ENCODE assay signal across 17 cellular contexts in the genomic region with DNA sequence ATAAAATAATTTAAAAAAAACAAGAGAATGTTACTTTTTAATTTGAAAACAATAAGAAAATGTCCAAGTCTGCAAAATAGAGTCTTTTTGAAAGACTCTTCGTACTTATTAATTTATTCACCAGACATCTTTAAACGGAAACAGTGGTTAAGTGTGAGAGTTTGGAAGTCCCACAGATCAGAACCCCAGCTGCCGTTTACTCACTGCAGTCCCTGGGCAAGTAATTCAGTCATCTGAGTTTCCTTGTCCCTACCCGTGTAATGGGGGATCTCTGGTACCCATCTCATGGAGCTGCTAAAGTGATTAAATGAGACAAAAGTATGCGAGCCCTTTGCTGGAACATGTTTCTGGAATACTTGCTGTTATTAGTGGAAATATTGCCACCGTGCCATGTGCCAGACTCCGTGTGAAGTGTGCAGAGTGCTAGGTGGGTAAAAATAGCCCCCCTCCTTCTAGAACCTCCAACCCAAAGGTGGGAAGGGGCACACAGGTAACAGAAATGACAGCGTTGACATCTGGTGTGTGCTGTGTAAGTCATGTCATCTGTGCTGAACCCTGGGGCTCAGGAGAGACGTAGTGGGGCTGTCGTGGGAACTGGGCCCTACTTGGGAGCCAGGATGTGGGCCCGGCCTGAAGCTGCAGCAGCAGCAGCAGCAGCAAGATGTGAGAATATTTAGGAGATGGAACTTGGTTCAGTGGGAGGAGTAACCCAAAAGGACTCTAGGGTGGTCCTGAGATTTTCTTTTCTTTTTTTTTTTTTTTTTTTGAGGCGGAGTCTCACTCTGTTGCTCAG.
DNase-seq lines count a peak whose midpoint lies in the region; ATAC-seq and TF ChIP-seq lines count a peak whose summit lies in the region.
"Had no signal": no experiment of that assay in that cellular context is flagged by ENCODE, and none has a peak within 500 bp of the region (broad histone marks: within the 10 kb centered on the region; RNA-seq: fewer than 3 reads in every experiment).

No MANE protein-coding gene starts in this region.

- peak overlapping the region; percentile 25 for H3K27ac Mint-ChIP-seq in mesothelial cell of epicardium
- H3K27ac Mint-ChIP-seq: activated CD4-positive, alpha-beta T cell treated with anti-CD3 and anti-CD28 coated beads, Interleukin-2, amount 10 ng/mL, durations not matched to agents 24 days and 14 days; activated naive CD8-positive, alpha-beta T cell treated with anti-CD3 and anti-CD28 coated beads, Interleukin-2, amount 10 ng/mL, durations not matched to agents 7 days and 5 days; T-helper 2 cell treated with Interferon-gamma antibody and Interleukin-4, amounts not matched to agents 5 μg/mL and 100 μg/mL, for 36 hours had no signal

- ATAC-seq in GM18868 (IDR thresholded peaks at IDR 0.05; ENCODE audit: unreplicated experiment) (peak; percentile 52), SK-N-SH treated with all-trans-retinoic acid at 6 μM for 48 hours (no peak)

- no peak for TF ChIP-seq CTCF in mesothelial cell of epicardium (IDR thresholded peaks at IDR 0.05; ENCODE audit: unreplicated experiment)

- H3K4me1 ChIP-seq in BLaER1 treated with 17β-estradiol and CSF1 and Interleukin-3, amounts not matched to agents 10 nM and 100 nM: peaks cover 66 to 97% (median 84%) of the 10 kb centered on the region in 10 experiments

- H3K4me3 Mint-ChIP-seq in mesothelial cell of epicardium: no peak overlapping the region
- H3K4me3 Mint-ChIP-seq: activated CD4-positive, alpha-beta T cell treated with anti-CD3 and anti-CD28 coated beads, Interleukin-2, amount 10 ng/mL, durations not matched to agents 24 days and 14 days; activated naive CD8-positive, alpha-beta T cell treated with anti-CD3 and anti-CD28 coated beads, Interleukin-2, amount 10 ng/mL, durations not matched to agents 7 days and 5 days; T-helper 2 cell treated with Interferon-gamma antibody and Interleukin-4, amounts not matched to agents 5 μg/mL and 100 μg/mL, for 36 hours had no signal

- H3K4me1 Mint-ChIP-seq in mesothelial cell of epicardium: peaks cover 18% of the 10 kb centered on the region

- no peaks in the 10 kb centered on the region for H3K27me3 ChIP-seq in BLaER1 treated with 17β-estradiol and CSF1 and Interleukin-3, amounts not matched to agents 10 nM and 100 nM

- peaks cover 7 to 36% (median 22%) of the 10 kb centered on the region in 11 experiments; a peak in 20 of 22 replicates for H3K36me3 ChIP-seq in BLaER1 treated with 17β-estradiol and CSF1 and Interleukin-3, amounts not matched to agents 10 nM and 100 nM

- H3K9me3 Mint-ChIP-seq in mesothelial cell of epicardium: no peaks in the 10 kb centered on the region
- H3K9me3 Mint-ChIP-seq: activated CD4-positive, alpha-beta T cell treated with anti-CD3 and anti-CD28 coated beads, Interleukin-2, amount 10 ng/mL, durations not matched to agents 24 days and 14 days; activated naive CD8-positive, alpha-beta T cell treated with anti-CD3 and anti-CD28 coated beads, Interleukin-2, amount 10 ng/mL, durations not matched to agents 7 days and 5 days; T-helper 2 cell treated with Interferon-gamma antibody and Interleukin-4, amounts not matched to agents 5 μg/mL and 100 μg/mL, for 36 hours had no signal

- H3K9ac ChIP-seq in BLaER1 treated with 17β-estradiol and CSF1 and Interleukin-3, amounts not matched to agents 10 nM and 100 nM: peak overlapping the region in 4 of 11 experiments; percentile 26 to 52 (median 40); a peak in 4 of 22 replicates

- peak overlapping the region; percentile 15 to 85 (median 60) for H3K4me2 ChIP-seq in BLaER1 treated with 17β-estradiol and CSF1 and Interleukin-3, amounts not matched to agents 10 nM and 100 nM

- peak overlapping the region in 8 of 11 experiments; percentile 3 to 58 (median 36); a peak in 10 of 22 replicates for H3K27ac ChIP-seq in BLaER1 treated with 17β-estradiol and CSF1 and Interleukin-3, amounts not matched to agents 10 nM and 100 nM

- H4K20me1 ChIP-seq in BLaER1 treated with 17β-estradiol and CSF1 and Interleukin-3, amounts not matched to agents 10 nM and 100 nM: peaks cover 23 to 100% (median 92%) of the 10 kb centered on the region in 11 experiments; a peak in 20 of 22 replicates

- H3K36me3 Mint-ChIP-seq in mesothelial cell of epicardium: peaks cover 2% of the 10 kb centered on the region
- H3K36me3 Mint-ChIP-seq: activated naive CD8-positive, alpha-beta T cell treated with anti-CD3 and anti-CD28 coated beads, Interleukin-2, amount 10 ng/mL, durations not matched to agents 7 days and 5 days had no signal

- no peaks in the 10 kb centered on the region for H3K9me3 ChIP-seq in BLaER1 treated with 17β-estradiol and CSF1 and Interleukin-3, amounts not matched to agents 10 nM and 100 nM (replicated peaks in 1 of 11)

- H3K27me3 Mint-ChIP-seq in mesothelial cell of epicardium (ENCODE audit: low read depth): no peaks in the 10 kb centered on the region
- H3K27me3 Mint-ChIP-seq: activated CD4-positive, alpha-beta T cell treated with anti-CD3 and anti-CD28 coated beads, Interleukin-2, amount 10 ng/mL, durations not matched to agents 24 days and 14 days; activated naive CD8-positive, alpha-beta T cell treated with anti-CD3 and anti-CD28 coated beads, Interleukin-2, amount 10 ng/mL, durations not matched to agents 7 days and 5 days had no signal

- DNase-seq in mesothelial cell of epicardium (ENCODE audit: low spot score in 2 of 2, unreplicated experiment in 2 of 2): no peak
- no peak for DNase-seq in NCI-H2029 treated with DMSO at 0.1 percent for 48 hours (lab: John Stamatoyannopoulos, UW)
- no peak for DNase-seq in NCI-H2107 treated with DMSO at 0.1 percent for 48 hours (lab: John Stamatoyannopoulos, UW; ENCODE audit: unreplicated experiment)
- DNase-seq in T-helper 9 cell: no peak
- no peak for DNase-seq in activated CD8-positive, alpha-beta memory T cell treated with anti-CD3 and anti-CD28 coated beads for 24 hours
- DNase-seq: activated CD4-positive, alpha-beta T cell treated with anti-CD3 and anti-CD28 coated beads, Interleukin-2, amount 10 ng/mL, durations not matched to agents 24 days and 14 days; activated naive CD8-positive, alpha-beta T cell treated with anti-CD3 and anti-CD28 coated beads, Interleukin-2, amount 10 ng/mL, durations not matched to agents 7 days and 5 days; GF-D8; HCEC 1CT; mesenchymal stem cell; NCI-H226; SHP77; substantia nigra had no signal

- H3K4me3 ChIP-seq in BLaER1 treated with 17β-estradiol and CSF1 and Interleukin-3, amounts not matched to agents 10 nM and 100 nM: no peak overlapping the region

TF ChIP-seq in SK-N-SH treated with all-trans-retinoic acid at 6 μM for 48 hours, 23 proteins besides CTCF, POLR2A, EP300 and RAD21:
- TF ChIP-seq ISL1 (CRISPR knock-in tag; IDR thresholded peaks at IDR 0.05) (peak; percentile 12; the same call in 1 of the 2 replicates), ZNF70 (CRISPR knock-in tag; IDR thresholded peaks at IDR 0.05) (no peak)
TF ChIP-seq in SK-N-SH treated with all-trans-retinoic acid at 6 μM for 48 hours: peak in this region for 1.
